In genomic region chr1:204506091-204506968, GRCh38 we compare ENCODE assay signal across 8 cellular contexts. TPM values are rescaled to one million over a fixed set of nuclear protein-coding genes. Genes with fewer than 3 reads are reported as not detected.
DNase-seq lines count a peak whose midpoint lies in the region; ATAC-seq and TF ChIP-seq lines count a peak whose summit lies in the region.

No MANE protein-coding gene starts in this region.

- DNase-seq in DMS114 treated with DMSO at 0.1 percent for 48 hours (lab: John Stamatoyannopoulos, UW; ENCODE audit: unreplicated experiment), result peak; percentile 89
- peak; percentile 79 to 89 for DNase-seq in PC-9
- DNase-seq in activated T-helper 1 cell treated with anti-CD3 and anti-CD28 coated beads, Interleukin-12 subunit alpha, Interleukin-12 subunit beta, Interleukin-2, Interleukin-4 antibody, amounts not matched to agents 30 ng/mL and 10 ng/mL and 1 ng/mL, durations not matched to agents 14 hours and 24 hours and 36 hours (ENCODE audit: low spot score), result peak; percentile 72
- peak; percentile 96 for DNase-seq in fibroblast of pulmonary artery (ENCODE audit: low read depth)
- peak; percentile 77 for DNase-seq in nephron progenitor cell

- no peaks in the 10 kb centered on the region for H3K9me2 ChIP-seq in PC-9 (ENCODE audit: insufficient read depth)

- no peaks in the 10 kb centered on the region for H3K9me3 ChIP-seq in PC-9 (ENCODE audit: insufficient read depth, low read depth)
- no peaks in the 10 kb centered on the region for H3K9me3 ChIP-seq in subcutaneous abdominal adipose tissue (ENCODE audit: control insufficient read depth in 5 of 5, low read length in 5 of 5)

- H3K4me1 ChIP-seq in KMS-11 (ENCODE audit: low read depth, poor library complexity, severe bottlenecking) (peaks cover 21% of the 10 kb centered on the region), PC-9 (replicated peaks; ENCODE audit: insufficient read depth) (peaks cover 40% of the 10 kb centered on the region), subcutaneous abdominal adipose tissue (ENCODE audit: control insufficient read depth in 5 of 5, insufficient read depth in 5 of 5, low read length in 5 of 5) (peaks cover 0 to 19% (median 14%) of the 10 kb centered on the region in 5 donors)

- H3K79me2 ChIP-seq in KMS-11 (ENCODE audit: insufficient read depth, low read depth), result no peaks in the 10 kb centered on the region
- no peaks in the 10 kb centered on the region for H3K79me2 ChIP-seq in PC-9 (ENCODE audit: low read depth)

- H3K4me2 ChIP-seq in KMS-11 (peak overlapping the region; percentile 71), PC-9 (peak overlapping the region; percentile 88)

- intact Hi-C loops in PC-9 (cut with micrococcal nuclease; ENCODE audit: unreplicated experiment), result loop anchor here (5.0 kb wide), 3 partner anchors 129 to 334 kb away; no protein-coding TSS in a partner anchor
- intact Hi-C loops in activated T-helper 1 cell treated with anti-CD3 and anti-CD28 coated beads, Interleukin-12 subunit alpha, Interleukin-12 subunit beta, Interleukin-2, Interleukin-4 antibody, amounts not matched to agents 30 ng/mL and 10 ng/mL and 1 ng/mL, durations not matched to agents 14 hours and 24 hours and 36 hours (cut with micrococcal nuclease), result loop anchor here (1.0 to 5.0 kb wide), 5 partner anchors 15 to 1179 kb away; partner anchors contain the start of gene PPP1R15B

- H3F3A ChIP-seq in PC-9 (ENCODE audit: insufficient read depth, low read depth), result peaks cover 52% of the 10 kb centered on the region

- peak; percentile 54 for ATAC-seq in GM21825 (IDR thresholded peaks at IDR 0.05; ENCODE audit: unreplicated experiment)

- H3K4me3 Mint-ChIP-seq in activated T-helper 1 cell treated with anti-CD3 and anti-CD28 coated beads, Interleukin-12 subunit alpha, Interleukin-12 subunit beta, Interleukin-2, Interleukin-4 antibody, amounts not matched to agents 30 ng/mL and 10 ng/mL and 1 ng/mL, durations not matched to agents 14 hours and 24 hours and 36 hours, result peak overlapping the region; percentile 94
- peak overlapping the region; percentile 98 for H3K4me3 Mint-ChIP-seq in nephron progenitor cell

- H3K4me1 Mint-ChIP-seq in activated T-helper 1 cell treated with anti-CD3 and anti-CD28 coated beads, Interleukin-12 subunit alpha, Interleukin-12 subunit beta, Interleukin-2, Interleukin-4 antibody, amounts not matched to agents 30 ng/mL and 10 ng/mL and 1 ng/mL, durations not matched to agents 14 hours and 24 hours and 36 hours (ENCODE audit: low read depth), result peaks cover 44% of the 10 kb centered on the region
- H3K4me1 Mint-ChIP-seq in nephron progenitor cell, result peaks cover 34% of the 10 kb centered on the region

- H3K27me3 ChIP-seq in KMS-11 (ENCODE audit: insufficient read depth, low read depth) (no peaks in the 10 kb centered on the region), PC-9 (ENCODE audit: insufficient read depth, low read depth) (no peaks in the 10 kb centered on the region), subcutaneous abdominal adipose tissue (ENCODE audit: control insufficient read depth in 5 of 5, insufficient read depth in 4 of 5, low read length in 5 of 5) (no peaks in the 10 kb centered on the region)

- no peaks in the 10 kb centered on the region for H3K36me3 ChIP-seq in KMS-11 (ENCODE audit: insufficient read depth)
- no peaks in the 10 kb centered on the region for H3K36me3 ChIP-seq in PC-9 (ENCODE audit: low read depth)
- H3K36me3 ChIP-seq in subcutaneous abdominal adipose tissue (ENCODE audit: control insufficient read depth in 5 of 5, insufficient read depth in 5 of 5, low read length in 5 of 5), result no peaks in the 10 kb centered on the region

- H4K20me1 ChIP-seq in KMS-11 (ENCODE audit: insufficient read depth), result no peaks in the 10 kb centered on the region
- H4K20me1 ChIP-seq in PC-9 (ENCODE audit: insufficient read depth), result no peaks in the 10 kb centered on the region

- H3K27ac Mint-ChIP-seq in activated T-helper 1 cell treated with anti-CD3 and anti-CD28 coated beads, Interleukin-12 subunit alpha, Interleukin-12 subunit beta, Interleukin-2, Interleukin-4 antibody, amounts not matched to agents 30 ng/mL and 10 ng/mL and 1 ng/mL, durations not matched to agents 14 hours and 24 hours and 36 hours, result peak overlapping the region; percentile 98
- H3K27ac Mint-ChIP-seq in nephron progenitor cell, result peak overlapping the region; percentile 97

- H3K4me3 ChIP-seq in KMS-11 (IDR thresholded peaks at IDR 0.05; ENCODE audit: insufficient read depth, low read depth, low read length), result peak overlapping the region; percentile 66
- H3K4me3 ChIP-seq in PC-9, result peak overlapping the region; percentile 65
- H3K4me3 ChIP-seq in fibroblast of pulmonary artery (replicated peaks; ENCODE audit: low read depth, low read length), result peak overlapping the region; percentile 64
- H3K4me3 ChIP-seq in subcutaneous abdominal adipose tissue (ENCODE audit: low read depth in 1 of 5, low read length in 5 of 5), result peak overlapping the region; percentile 65 to 90 (median 76)

- BruUV-seq in PC-9 (replicated peaks; lab: Mats Ljungman, UMichigan), result no TSS peak

- H3K27ac ChIP-seq in KMS-11, result peak overlapping the region; percentile 78
- H3K27ac ChIP-seq in PC-9, result peak overlapping the region; percentile 93
- peak overlapping the region; percentile 86 for H3K27ac ChIP-seq in subcutaneous abdominal adipose tissue (ENCODE audit: low read depth, low read length)

- CTCF ChIA-PET in PC-9 (lab: Charles Lee), result interaction anchor here (0.5 to 2.8 kb wide), 13 partner anchors 58 to 1091 kb away, joined by 3 to 27 read pairs (median 4); partner anchors contain the start of gene GOLT1A

- POLR2A ChIA-PET in PC-9 (lab: Charles Lee; ENCODE audit: unreplicated experiment), result interaction anchor here (0.5 to 1.9 kb wide), 10 partner anchors 10 to 131 kb away, joined by 3 to 36 read pairs (median 6); partner anchors contain the start of gene MDM4

- H3K9me3 Mint-ChIP-seq in activated T-helper 1 cell treated with anti-CD3 and anti-CD28 coated beads, Interleukin-12 subunit alpha, Interleukin-12 subunit beta, Interleukin-2, Interleukin-4 antibody, amounts not matched to agents 30 ng/mL and 10 ng/mL and 1 ng/mL, durations not matched to agents 14 hours and 24 hours and 36 hours, result no peaks in the 10 kb centered on the region
- H3K9me3 Mint-ChIP-seq in nephron progenitor cell, result peaks cover 4% of the 10 kb centered on the region

- 0 out of 2 replicates have a peak, but pooled peaks have one; percentile 13 for TF ChIP-seq CTCF in KMS-11 (conservative IDR thresholded peaks at IDR 0.05; ENCODE audit: low read depth, low read length)
- TF ChIP-seq CTCF in PC-9 (conservative IDR thresholded peaks at IDR 0.05), result no peak
- TF ChIP-seq CTCF in fibroblast of pulmonary artery (IDR thresholded peaks at IDR 0.05; ENCODE audit: low read length, missing control alignments), result no peak
- TF ChIP-seq CTCF in nephron progenitor cell (IDR thresholded peaks at IDR 0.05), result no peak

- no peaks in the 10 kb centered on the region for H3K36me3 Mint-ChIP-seq in activated T-helper 1 cell treated with anti-CD3 and anti-CD28 coated beads, Interleukin-12 subunit alpha, Interleukin-12 subunit beta, Interleukin-2, Interleukin-4 antibody, amounts not matched to agents 30 ng/mL and 10 ng/mL and 1 ng/mL, durations not matched to agents 14 hours and 24 hours and 36 hours (ENCODE audit: low read depth)
- H3K36me3 Mint-ChIP-seq in nephron progenitor cell (ENCODE audit: low read depth), result no peaks in the 10 kb centered on the region

- peaks cover 6% of the 10 kb centered on the region for H3K27me3 Mint-ChIP-seq in activated T-helper 1 cell treated with anti-CD3 and anti-CD28 coated beads, Interleukin-12 subunit alpha, Interleukin-12 subunit beta, Interleukin-2, Interleukin-4 antibody, amounts not matched to agents 30 ng/mL and 10 ng/mL and 1 ng/mL, durations not matched to agents 14 hours and 24 hours and 36 hours (ENCODE audit: insufficient read depth)
- H3K27me3 Mint-ChIP-seq in nephron progenitor cell (ENCODE audit: low read depth, poor library complexity), result peaks cover 20% of the 10 kb centered on the region

- H3K9ac ChIP-seq in KMS-11 (peak overlapping the region; percentile 2; the same call in 1 of the 2 replicates), subcutaneous abdominal adipose tissue (ENCODE audit: low read length in 5 of 5) (peak overlapping the region in 2 of 5 donors; percentile 11 to 59)

- H2AFZ ChIP-seq in KMS-11 (ENCODE audit: low read depth) (peak overlapping the region; percentile 50), PC-9 (peak overlapping the region; percentile 88)

RNA-seq across cellular contexts. Expression of gene MDM4, which starts 9.9 kb away (rescaled TPM):
- total RNA-seq in PC-9 (2021), result 69.2 and 82.6 TPM in 2 replicates
- total RNA-seq in activated T-helper 1 cell treated with anti-CD3 and anti-CD28 coated beads, Interleukin-12 subunit alpha, Interleukin-12 subunit beta, Interleukin-2, Interleukin-4 antibody, amounts not matched to agents 30 ng/mL and 10 ng/mL and 1 ng/mL, durations not matched to agents 14 hours and 24 hours and 36 hours, result 75.5 and 80.3 TPM in 2 replicates

RNA-seq across cellular contexts. Expression of gene PIK3C2B, which starts 11.7 kb away (rescaled TPM):
- 51.6 and 52.4 TPM in 2 replicates for total RNA-seq in PC-9 (2021)
- 21.8 and 24.1 TPM in 2 replicates for total RNA-seq in activated T-helper 1 cell treated with anti-CD3 and anti-CD28 coated beads, Interleukin-12 subunit alpha, Interleukin-12 subunit beta, Interleukin-2, Interleukin-4 antibody, amounts not matched to agents 30 ng/mL and 10 ng/mL and 1 ng/mL, durations not matched to agents 14 hours and 24 hours and 36 hours

Comparison
In these comparisons a context has a peak if more than half of its experiments do, and no peak if none do; other contexts are left out.
1. Peak in every context shown above with its lines: DNase-seq, ATAC-seq, H3K4me3 ChIP-seq and H3K27ac ChIP-seq.